In genomic region chr6:46222286-46222685, GRCh38 we compare ENCODE assay signal across 9 cellular contexts. TPM values are rescaled to one million over a fixed set of nuclear protein-coding genes. Genes with fewer than 3 reads are reported as not detected.
"Had no signal": no experiment of that assay in that cellular context is flagged by ENCODE, and none has a peak within 500 bp of the region (broad histone marks: within the 10 kb centered on the region; RNA-seq: fewer than 3 reads in every experiment).

No MANE protein-coding gene starts in this region.

- H3K4me1 ChIP-seq: HAP-1 had no signal

- H3K4me3 Mint-ChIP-seq: HFFc6 had no signal

- H3K4me3 ChIP-seq: GM23248, HAP-1, K562 had no signal

- H3K36me3 ChIP-seq: HAP-1 had no signal

- H3K27ac Mint-ChIP-seq: HFFc6 had no signal

- FAIRE-seq: K562 had no signal

- DNase-seq: GM23248, GOT3, H7, HFFc6, IMR-90 had no signal

- H3K9me3 ChIP-seq: HAP-1 had no signal

- ATAC-seq: HCT116, K562 had no signal

- H3K9ac ChIP-seq: GM23248 had no signal

RNA-seq across cellular contexts. Expression of gene ENPP5, which starts 51.5 kb away (rescaled TPM):
- total RNA-seq: GM23248, HFFc6, HT1080, K562 had no signal
